In the genomic region with DNA sequence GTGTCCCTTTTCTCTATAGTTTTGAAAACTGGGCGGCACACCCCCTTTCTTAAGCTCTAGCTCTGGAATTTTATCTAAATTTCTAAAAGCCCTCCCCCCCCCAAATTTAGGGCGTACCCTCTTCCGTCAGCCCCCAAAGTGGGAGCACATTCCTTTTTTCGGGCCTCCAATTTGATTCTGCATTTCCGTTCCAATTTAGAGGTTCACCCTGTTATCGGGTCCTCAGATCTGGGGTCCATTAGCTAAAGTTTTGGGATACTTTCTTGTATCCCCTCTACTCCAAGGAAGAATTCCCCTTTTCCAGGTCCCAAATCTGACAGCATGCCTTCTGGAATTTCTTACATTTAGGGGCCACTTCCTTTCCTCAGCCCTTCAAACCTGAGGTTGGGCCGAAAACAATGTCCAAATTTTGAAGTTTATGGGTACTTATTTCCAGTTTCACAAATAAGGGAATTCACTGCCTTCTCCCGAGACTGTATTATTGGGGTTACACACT, we compare ENCODE assay signal across 8 cellular contexts. TPM values are rescaled to one million over a fixed set of nuclear protein-coding genes. Genes with fewer than 3 reads are reported as not detected.
A peak's percentile ranks its signal among the peaks of the same experiment; 100 is the strongest.
DNase-seq lines count a peak whose midpoint lies in the region; ATAC-seq and TF ChIP-seq lines count a peak whose summit lies in the region.

No MANE protein-coding gene starts in this region.

- in situ Hi-C loops in G401 (cut with HindIII; ENCODE audit: low sequenced_read_pairs): no loop called here

- H3K27ac ChIP-seq in SU-DHL-6 (ENCODE audit: low read depth, low read length): peak overlapping the region; percentile 33

- peaks cover 30% of the 10 kb centered on the region for H3F3A ChIP-seq in SU-DHL-6 (ENCODE audit: insufficient read depth)

- H3K9ac ChIP-seq in SU-DHL-6 (ENCODE audit: low read length): peak overlapping the region; percentile 61

- TF ChIP-seq CTCF in SU-DHL-6 (IDR thresholded peaks at IDR 0.05; ENCODE audit: insufficient read depth, low read length, poor library complexity, severe bottlenecking): no peak
- no peak for TF ChIP-seq CTCF in retinal pigment epithelial cell (conservative IDR thresholded peaks at IDR 0.05; ENCODE audit: low read depth, low read length)

- peak overlapping the region; percentile 91 for H3K4me2 ChIP-seq in SU-DHL-6 (ENCODE audit: low read depth, low read length, poor library complexity, severe bottlenecking)

- H3K9me2 ChIP-seq in SU-DHL-6 (replicated peaks; ENCODE audit: insufficient read depth, low read length): no peaks in the 10 kb centered on the region

- no peaks in the 10 kb centered on the region for H3K27me3 ChIP-seq in SU-DHL-6 (ENCODE audit: low read length)

- H3K4me3 ChIP-seq in GM08714 (ENCODE audit: low read length) (peak overlapping the region; percentile 99), SU-DHL-6 (ENCODE audit: insufficient read depth, low read length, poor library complexity, severe bottlenecking) (peak overlapping the region; percentile 81), retinal pigment epithelial cell (ENCODE audit: low read length) (peak overlapping the region; percentile 88)

- no peaks in the 10 kb centered on the region for H3K36me3 ChIP-seq in SU-DHL-6 (ENCODE audit: low read length)

- H2AFZ ChIP-seq in SU-DHL-6 (ENCODE audit: low read depth, low read length, severe bottlenecking): peak overlapping the region; percentile 4

- no peak for ATAC-seq in GM19395 (IDR thresholded peaks at IDR 0.05; ENCODE audit: unreplicated experiment)

- peak; percentile 23 for DNase-seq in fibroblast of peridontal ligament (ENCODE audit: extremely low read depth)
- DNase-seq in retinal pigment epithelial cell (ENCODE audit: low read depth): no peak
- no peak for DNase-seq in C1 segment of cervical spinal cord (lab: John Stamatoyannopoulos, UW)
- no peak for DNase-seq in G401 (ENCODE audit: low spot score)
- DNase-seq in iPS-NIHi7 (ENCODE audit: extremely low spot score): no peak

- H3K79me2 ChIP-seq in SU-DHL-6 (ENCODE audit: insufficient read depth, low read length): peaks cover 52% of the 10 kb centered on the region

- no peaks in the 10 kb centered on the region; the same call in 1 of the 2 replicates for H4K20me1 ChIP-seq in SU-DHL-6 (ENCODE audit: low read depth, low read length)

- no peaks in the 10 kb centered on the region for H3K9me3 ChIP-seq in SU-DHL-6 (ENCODE audit: insufficient read depth, low read length)

RNA-seq across cellular contexts. Expression of gene PHF20, which starts 0.8 kb away (rescaled TPM):
- 46.1 and 81.2 TPM in 2 replicates for total RNA-seq in G401 (2014; rRNA removed; shearing (Covaris generic))

RNA-seq across cellular contexts. Expression of gene RBM39, which starts 30.6 kb away (rescaled TPM):
- 275 and 324 TPM in 2 replicates for total RNA-seq in G401 (2014; rRNA removed; shearing (Covaris generic))
